ENCODE assay signal across 19 cellular contexts in genomic region chr1:86504895-86505625, GRCh38. TPM values are rescaled to one million over a fixed set of nuclear protein-coding genes. Genes with fewer than 3 reads are reported as not detected.
DNase-seq lines count a peak whose midpoint lies in the region; ATAC-seq and TF ChIP-seq lines count a peak whose summit lies in the region.
"Had no signal": no experiment of that assay in that cellular context is flagged by ENCODE, and none has a peak within 500 bp of the region (broad histone marks: within the 10 kb centered on the region; RNA-seq: fewer than 3 reads in every experiment).

No MANE protein-coding gene starts in this region.

- TF ChIP-seq CTCF in PC-3 (conservative IDR thresholded peaks at IDR 0.05; ENCODE audit: low read depth, low read length) (no peak), fibroblast of mammary gland (conservative IDR thresholded peaks at IDR 0.05; ENCODE audit: control insufficient read depth, insufficient read depth, low read depth, low read length) (no peak), smooth muscle cell (IDR thresholded peaks at IDR 0.05; ENCODE audit: borderline replicate concordance, insufficient read depth, poor library complexity, severe bottlenecking) (no peak)

- POLR2A ChIA-PET in PC-3 (lab: Charles Lee; ENCODE audit: unreplicated experiment) = interaction anchor here (0.6 kb wide), 1 partner anchor 1953 kb away, joined by 3 read pairs; no protein-coding TSS in a partner anchor

- no peaks in the 10 kb centered on the region for H3K27me3 ChIP-seq in PC-3 (ENCODE audit: low read length)
- no peaks in the 10 kb centered on the region for H3K27me3 ChIP-seq in smooth muscle cell (ENCODE audit: low read depth)

- intact Hi-C loops in PC-3 (cut with micrococcal nuclease) = loop anchor here (5.0 to 10.0 kb wide), 2 partner anchors 180 to 237 kb away; no protein-coding TSS in a partner anchor

- H3K4me3 ChIP-seq in PC-3 (ENCODE audit: low read length) = no peak overlapping the region
- no peak overlapping the region for H3K4me3 ChIP-seq in fibroblast of mammary gland (ENCODE audit: control insufficient read depth, low read depth, low read length)
- H3K4me3 ChIP-seq in smooth muscle cell = no peak overlapping the region
- H3K4me3 ChIP-seq: BLaER1 treated with 17β-estradiol and CSF1 and Interleukin-3, amounts not matched to agents 10 nM and 100 nM; K562; mucosa of descending colon had no signal

- peaks cover 16% of the 10 kb centered on the region for H3K4me1 ChIP-seq in PC-3 (ENCODE audit: insufficient read depth, low read length)
- peaks cover 22% of the 10 kb centered on the region for H3K4me1 ChIP-seq in smooth muscle cell (ENCODE audit: low read depth)

- H4K20me1 ChIP-seq in PC-3 (ENCODE audit: low read length) = no peaks in the 10 kb centered on the region
- no peaks in the 10 kb centered on the region for H4K20me1 ChIP-seq in smooth muscle cell (ENCODE audit: low read depth)
- H4K20me1 ChIP-seq: BLaER1 treated with 17β-estradiol and CSF1 and Interleukin-3, amounts not matched to agents 10 nM and 100 nM had no signal

- no TSS peak for BruUV-seq in PC-3 (replicated peaks; lab: Mats Ljungman, UMichigan)

- no peaks in the 10 kb centered on the region for H3K9me2 ChIP-seq in PC-3 (replicated peaks; ENCODE audit: low read length)
- H3K9me2 ChIP-seq: SK-N-SH had no signal

- H3K4me2 ChIP-seq in PC-3 (ENCODE audit: low read length) (peak overlapping the region; percentile 74), smooth muscle cell (peak overlapping the region; percentile 90)
- H3K4me2 ChIP-seq: SK-N-SH had no signal

- H3F3A ChIP-seq in PC-3 (ENCODE audit: low read length, unreplicated experiment) (no peaks in the 10 kb centered on the region), smooth muscle cell (ENCODE audit: low read depth) (peaks cover 10% of the 10 kb centered on the region)

- H3K36me3 ChIP-seq in PC-3 (ENCODE audit: low read depth, low read length) (peaks cover 1% of the 10 kb centered on the region; the same call in 1 of the 2 replicates), smooth muscle cell (ENCODE audit: low read depth) (no peaks in the 10 kb centered on the region)
- H3K36me3 ChIP-seq: BLaER1 treated with 17β-estradiol and CSF1 and Interleukin-3, amounts not matched to agents 10 nM and 100 nM; stomach had no signal

- H3K9me3 ChIP-seq in PC-3 (ENCODE audit: low read length) (no peaks in the 10 kb centered on the region), smooth muscle cell (replicated peaks; ENCODE audit: low read depth) (no peaks in the 10 kb centered on the region)
- H3K9me3 ChIP-seq: mucosa of descending colon, SK-N-SH, stomach had no signal

- no peaks in the 10 kb centered on the region for H3K79me2 ChIP-seq in PC-3 (ENCODE audit: low read length)
- H3K79me2 ChIP-seq in smooth muscle cell (ENCODE audit: low read depth) = no peaks in the 10 kb centered on the region

- DNase-seq in DMS53 (lab: John Stamatoyannopoulos, UW) = peak; percentile 65
- DNase-seq in PC-3 = peak; percentile 83
- DNase-seq in fibroblast of mammary gland (ENCODE audit: low read depth) = peak; percentile 36
- DNase-seq in smooth muscle cell (lab: John Stamatoyannopoulos, UW; ENCODE audit: unreplicated experiment) = no peak
- no peak for DNase-seq in stimulated activated CD8-positive, alpha-beta memory T cell treated with anti-CD3 and anti-CD28 coated beads, Interleukin-4, amount 100 ng/mL, for 48 hours
- DNase-seq in NCI-H69 (lab: John Stamatoyannopoulos, UW) = no peak
- no peak for DNase-seq in effector CD4-positive, alpha-beta T cell
- DNase-seq: activated CD4-positive, alpha-beta T cell treated with anti-CD3 and anti-CD28 coated beads, Interleukin-2, amount 10 ng/mL, durations not matched to agents 24 days and 14 days; activated CD8-positive, alpha-beta memory T cell treated with anti-CD3 and anti-CD28 coated beads, Interleukin-2, amount 50 U/mL, for 48 hours; anterior cingulate cortex; GOT3; left cardiac atrium; SK-N-SH; stomach had no signal

- no peak for ATAC-seq in PC-3
- ATAC-seq: mucosa of descending colon had no signal

- WGBS in smooth muscle cell (ENCODE audit: low lambda C conversion rate) = 30% methylated on average over 10 of the region's 10 CpGs

- H2AFZ ChIP-seq in PC-3 (ENCODE audit: low read length) (no peak overlapping the region), smooth muscle cell (ENCODE audit: low read depth) (no peak overlapping the region)

- H3K9ac ChIP-seq in PC-3 (ENCODE audit: low read length) (no peak overlapping the region), smooth muscle cell (ENCODE audit: low read depth) (no peak overlapping the region)
- H3K9ac ChIP-seq: BLaER1 treated with 17β-estradiol and CSF1 and Interleukin-3, amounts not matched to agents 10 nM and 100 nM; SK-N-SH had no signal

- CTCF ChIA-PET in PC-3 (lab: Charles Lee) = interaction anchor here (0.6 to 1.1 kb wide), 2 partner anchors 199 to 235 kb away, joined by 3 to 4 read pairs; no protein-coding TSS in a partner anchor

- H3K27ac ChIP-seq in PC-3 (ENCODE audit: low read length) (no peak overlapping the region), smooth muscle cell (ENCODE audit: low read depth) (peak overlapping the region; percentile 38)
- H3K27ac ChIP-seq: BLaER1 treated with 17β-estradiol and CSF1 and Interleukin-3, amounts not matched to agents 10 nM and 100 nM had no signal

RNA-seq across cellular contexts. Expression of gene CLCA1, which starts 36.3 kb away (rescaled TPM):
- total RNA-seq in PC-3 (2014; rRNA removed) = not detected in 2 replicates
- total RNA-seq in smooth muscle cell = not detected in 2 replicates
- not detected in 2 replicates for polyA plus RNA-seq in smooth muscle cell
- total RNA-seq: activated CD4-positive, alpha-beta T cell treated with anti-CD3 and anti-CD28 coated beads, Interleukin-2, amount 10 ng/mL, durations not matched to agents 24 days and 14 days; endothelial cell of umbilical vein; left cardiac atrium; right cardiac atrium had no signal
- polyA plus RNA-seq: endothelial cell of umbilical vein, right cardiac atrium, SK-N-SH had no signal

RNA-seq across cellular contexts. Expression of gene CLCA4, which starts 41.8 kb away (rescaled TPM):
- total RNA-seq in PC-3 (2014; rRNA removed) = not detected in 2 replicates
- total RNA-seq in smooth muscle cell = not detected in 2 replicates
- not detected in 2 replicates for polyA plus RNA-seq in smooth muscle cell
- total RNA-seq: activated CD4-positive, alpha-beta T cell treated with anti-CD3 and anti-CD28 coated beads, Interleukin-2, amount 10 ng/mL, durations not matched to agents 24 days and 14 days; endothelial cell of umbilical vein; K562; left cardiac atrium had no signal
- polyA plus RNA-seq: endothelial cell of umbilical vein, K562, SK-N-SH had no signal

Comparison
In these comparisons a context has a peak if more than half of its experiments do, and no peak if none do; other contexts are left out.
1. DNase-seq: peak in DMS53 (single experiment), PC-3 (single experiment) and fibroblast of mammary gland (single experiment); none in smooth muscle cell (single experiment), stimulated activated CD8-positive, alpha-beta memory T cell treated with anti-CD3 and anti-CD28 coated beads, Interleukin-4, amount 100 ng/mL, for 48 hours (single experiment), NCI-H69 (single experiment) and effector CD4-positive, alpha-beta T cell (single experiment).